9 cellular contexts compared by ENCODE assay signal in the genomic region with DNA sequence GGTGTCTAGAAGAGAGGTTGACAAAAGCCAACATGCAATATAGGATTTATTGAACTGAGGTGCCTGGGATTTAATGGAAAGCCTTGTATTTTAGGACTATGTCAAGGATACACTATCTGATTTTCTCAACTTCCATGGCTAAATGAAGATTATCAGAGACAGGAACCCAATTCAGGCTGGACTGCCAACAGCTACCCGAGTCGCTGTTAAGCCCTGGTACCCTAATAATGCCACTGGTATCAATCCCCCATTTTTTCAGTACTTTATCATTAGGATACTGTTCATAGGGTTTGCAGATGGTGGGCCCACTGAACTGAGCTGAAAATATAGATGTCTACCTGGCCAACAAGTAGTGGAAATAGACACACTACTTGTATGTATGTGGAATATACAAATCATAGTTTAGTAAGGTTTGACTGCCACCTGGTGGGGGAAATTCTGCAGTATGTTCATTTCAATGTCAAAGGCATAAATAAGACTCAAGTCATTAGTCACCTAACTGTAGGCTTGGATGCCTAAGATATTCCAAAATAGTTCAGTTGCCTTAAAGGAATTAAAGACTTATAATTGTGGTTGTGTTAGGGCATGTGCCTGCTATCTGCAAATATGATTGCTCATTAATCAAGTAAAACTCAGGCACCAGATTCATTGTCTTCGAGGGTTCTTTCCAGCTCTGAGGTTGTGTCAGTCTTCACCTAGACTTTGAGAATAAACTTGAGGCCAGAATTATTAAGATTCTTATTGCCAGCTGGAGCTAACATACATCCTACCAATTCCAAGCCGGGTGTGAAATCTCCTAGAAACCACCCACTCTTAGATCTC. TPM values are rescaled to one million over a fixed set of nuclear protein-coding genes. Genes with fewer than 3 reads are reported as not detected.
DNase-seq lines count a peak whose midpoint lies in the region; ATAC-seq and TF ChIP-seq lines count a peak whose summit lies in the region.
"Had no signal": no experiment of that assay in that cellular context is flagged by ENCODE, and none has a peak within 500 bp of the region (broad histone marks: within the 10 kb centered on the region; RNA-seq: fewer than 3 reads in every experiment).

No MANE protein-coding gene starts in this region.

- H3K4me3 ChIP-seq in DND-41 (ENCODE audit: low read depth in 1 of 2, low read length in 2 of 2) (no peak overlapping the region), astrocyte of the spinal cord (ENCODE audit: low read depth, low read length) (no peak overlapping the region)

- in situ Hi-C loops in SK-MEL-5 (cut with HindIII; ENCODE audit: low pct_unique_long_range_greater_than_20kb, low sequenced_read_pairs) (no loop called here), astrocyte of the spinal cord (cut with HindIII; ENCODE audit: low sequenced_read_pairs) (no loop called here)

- no peaks in the 10 kb centered on the region for H3K36me3 ChIP-seq in DND-41 (ENCODE audit: insufficient read depth, low read length)

- no peaks in the 10 kb centered on the region for H3K4me1 ChIP-seq in DND-41 (ENCODE audit: insufficient read depth, low read length)

- ATAC-seq in DND-41 (ENCODE audit: insufficient read depth, low read depth), result peak; percentile 72
- ATAC-seq in GM19452 (IDR thresholded peaks at IDR 0.05; ENCODE audit: unreplicated experiment), result peak; percentile 77

- TF ChIP-seq CTCF in DND-41 (IDR thresholded peaks at IDR 0.05; ENCODE audit: borderline replicate concordance, extremely low read depth, low read length, poor library complexity, severe bottlenecking) (peak; percentile 77), astrocyte of the spinal cord (IDR thresholded peaks at IDR 0.05; ENCODE audit: low read depth, low read length) (peak; percentile 42)

- no peaks in the 10 kb centered on the region for H3K9me3 ChIP-seq in DND-41 (ENCODE audit: insufficient read depth, low read length, severe bottlenecking)

- peak; percentile 44 for DNase-seq in DND-41
- DNase-seq in HPDE6-E6E7 (ENCODE audit: extremely low spot score), result peak; percentile 31
- DNase-seq in SK-MEL-5 (ENCODE audit: low read depth, low spot score), result peak; percentile 78
- peak; percentile 64 for DNase-seq in astrocyte of the spinal cord (ENCODE audit: low read depth, low spot score)
- DNase-seq in iris pigment epithelial cell (ENCODE audit: low read depth), result peak; percentile 81
- peak; percentile 40 for DNase-seq in stimulated activated CD4-positive, alpha-beta T cell treated with anti-CD3 and anti-CD28 coated beads, Interleukin-1b, Interleukin-23, amount 100 ng/mL, for 48 hours
- DNase-seq in cerebellar nuclear complex (lab: John Stamatoyannopoulos, UW), result no peak

- H3K4me2 ChIP-seq in DND-41 (ENCODE audit: insufficient read depth, low read length), result no peak overlapping the region

- no peak overlapping the region for H2AFZ ChIP-seq in DND-41 (ENCODE audit: low read depth, low read length)

- H4K20me1 ChIP-seq in DND-41 (ENCODE audit: insufficient read depth, low read length), result no peaks in the 10 kb centered on the region

- H3K27me3 ChIP-seq in DND-41 (ENCODE audit: insufficient read depth, low read length, poor library complexity), result no peaks in the 10 kb centered on the region

- H3K79me2 ChIP-seq in DND-41 (ENCODE audit: insufficient read depth, low read length), result no peaks in the 10 kb centered on the region

- H3K9ac ChIP-seq in DND-41 (ENCODE audit: low read depth, low read length), result no peak overlapping the region

- H3K27ac ChIP-seq in DND-41 (ENCODE audit: low read length), result no peak overlapping the region

RNA-seq across cellular contexts. Expression of a gene that starts 34.1 kb away (rescaled TPM):
- not detected in 2 replicates for total RNA-seq in SK-MEL-5 (2014; rRNA removed; shearing (Covaris generic))
- polyA plus RNA-seq in SK-MEL-5 (2015; cell fraction: cytosol; rRNA removed), result not detected in 2 replicates
- polyA plus RNA-seq in SK-MEL-5 (2015; cell fraction: nucleus; rRNA removed), result not detected in 2 replicates
- total RNA-seq: subcutaneous adipose tissue had no signal

Comparison
In these comparisons a context has a peak if more than half of its experiments do, and no peak if none do; other contexts are left out.
1. DNase-seq: peak in DND-41 (single experiment), HPDE6-E6E7 (single experiment), SK-MEL-5 (single experiment), astrocyte of the spinal cord (single experiment), iris pigment epithelial cell (single experiment) and stimulated activated CD4-positive, alpha-beta T cell treated with anti-CD3 and anti-CD28 coated beads, Interleukin-1b, Interleukin-23, amount 100 ng/mL, for 48 hours (single experiment); none in cerebellar nuclear complex (0 of 2).